In the genomic region with DNA sequence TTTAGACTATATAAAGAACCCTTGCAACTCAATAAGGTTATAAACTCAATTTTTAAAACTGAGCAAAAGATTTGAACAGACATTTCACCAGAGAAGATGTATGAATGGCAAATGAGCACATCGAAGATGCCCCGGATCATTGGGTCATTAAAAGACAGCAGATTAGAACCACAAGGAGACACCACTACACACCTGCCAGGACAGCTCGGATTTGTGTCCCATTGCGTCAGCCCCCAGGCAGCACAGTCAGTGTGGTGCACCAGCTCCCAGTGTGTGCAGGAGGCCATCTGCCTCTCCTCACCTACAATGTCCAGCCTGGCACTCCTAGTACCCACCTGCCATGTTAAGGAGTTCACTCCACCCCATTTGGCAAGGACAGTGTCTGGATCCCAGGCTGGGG, we compare ENCODE assay signal across 27 cellular contexts.
"Had no signal": no experiment of that assay in that cellular context is flagged by ENCODE, and none has a peak within 500 bp of the region (broad histone marks: within the 10 kb centered on the region; RNA-seq: fewer than 3 reads in every experiment).

No MANE protein-coding gene starts in this region.

- H3K27ac ChIP-seq: brain microvascular endothelial cell, cardiac muscle cell, VCaP had no signal

- H3K4me3 Mint-ChIP-seq: activated CD4-positive, alpha-beta memory T cell treated with anti-CD3 and anti-CD28 coated beads, Interleukin-2, amount 10 ng/mL, durations not matched to agents 7 days and 5 days; activated CD4-positive, alpha-beta T cell treated with anti-CD3 and anti-CD28 coated beads for 36 hours; activated naive CD4-positive, alpha-beta T cell treated with anti-CD3 and anti-CD28 coated beads, Interleukin-2, amount 10 ng/mL, durations not matched to agents 7 days and 5 days; activated naive CD8-positive, alpha-beta T cell treated with anti-CD3 and anti-CD28 coated beads for 36 hours; dendritic cell treated with granulocyte-macrophage colony-stimulating factor and Interleukin-4, amounts not matched to agents 40 ng/mL and 50 ng/mL, for 4 days; T-cell had no signal

- H3K27me3 Mint-ChIP-seq: activated CD4-positive, alpha-beta T cell treated with anti-CD3 and anti-CD28 coated beads for 36 hours; activated naive CD8-positive, alpha-beta T cell treated with anti-CD3 and anti-CD28 coated beads for 36 hours had no signal

- H3K36me3 ChIP-seq: brain microvascular endothelial cell, cardiac muscle cell, MG63 had no signal

- H3K4me3 ChIP-seq: cardiac muscle cell, MG63 had no signal

- FAIRE-seq: colon, RCC 7860 had no signal

- H3K27me3 ChIP-seq: brain microvascular endothelial cell, MG63 had no signal

- H3K36me3 Mint-ChIP-seq: activated naive CD4-positive, alpha-beta T cell treated with anti-CD3 and anti-CD28 coated beads, Interleukin-2, amount 10 ng/mL, durations not matched to agents 7 days and 5 days; activated naive CD8-positive, alpha-beta T cell treated with anti-CD3 and anti-CD28 coated beads for 36 hours; T-cell had no signal

- H3K27ac Mint-ChIP-seq: activated CD4-positive, alpha-beta memory T cell treated with anti-CD3 and anti-CD28 coated beads, Interleukin-2, amount 10 ng/mL, durations not matched to agents 7 days and 5 days; activated CD4-positive, alpha-beta T cell treated with anti-CD3 and anti-CD28 coated beads for 36 hours; activated naive CD4-positive, alpha-beta T cell treated with anti-CD3 and anti-CD28 coated beads, Interleukin-2, amount 10 ng/mL, durations not matched to agents 7 days and 5 days; activated naive CD8-positive, alpha-beta T cell treated with anti-CD3 and anti-CD28 coated beads for 36 hours; activated T-helper 2 cell treated with anti-CD3 and anti-CD28 coated beads, Interferon-gamma antibody, Interleukin-2, Interleukin-4, amounts not matched to agents 10 μg/mL and 5 μg/mL and 100 μg/mL, durations not matched to agents 14 hours and 24 hours and 36 hours; T-cell had no signal

- ATAC-seq: activated CD4-positive, alpha-beta T cell treated with anti-CD3 and anti-CD28 coated beads for 36 hours; PC-3; T-cell had no signal

- H3K9me3 Mint-ChIP-seq: activated T-helper 2 cell treated with anti-CD3 and anti-CD28 coated beads, Interferon-gamma antibody, Interleukin-2, Interleukin-4, amounts not matched to agents 10 μg/mL and 5 μg/mL and 100 μg/mL, durations not matched to agents 14 hours and 24 hours and 36 hours; dendritic cell treated with granulocyte-macrophage colony-stimulating factor and Interleukin-4, amounts not matched to agents 40 ng/mL and 50 ng/mL, for 4 days had no signal

- H3K4me1 Mint-ChIP-seq: activated naive CD4-positive, alpha-beta T cell treated with anti-CD3 and anti-CD28 coated beads, Interleukin-2, amount 10 ng/mL, durations not matched to agents 7 days and 5 days; activated naive CD8-positive, alpha-beta T cell treated with anti-CD3 and anti-CD28 coated beads for 36 hours had no signal

- DNase-seq: activated CD4-positive, alpha-beta memory T cell treated with anti-CD3 and anti-CD28 coated beads, Interleukin-2, amount 10 ng/mL, durations not matched to agents 7 days and 5 days; activated CD4-positive, alpha-beta T cell treated with anti-CD3 and anti-CD28 coated beads for 36 hours; activated CD4-positive, alpha-beta T cell treated with anti-CD3 and anti-CD28 coated beads, Interleukin-2, amount 50 U/mL, for 1 hour; activated gamma-delta T cell treated with Interleukin-2 at 50 U/mL for 16 hours; activated naive CD4-positive, alpha-beta T cell treated with anti-CD3 and anti-CD28 coated beads, Interleukin-2, amount 10 ng/mL, durations not matched to agents 7 days and 5 days; activated naive CD8-positive, alpha-beta T cell treated with anti-CD3 and anti-CD28 coated beads for 36 hours; activated T-cell treated with anti-CD3 and anti-CD28 coated beads for 4 hours; activated T-cell treated with anti-CD3 and anti-CD28 coated beads, Interleukin-2, amount 50 U/mL, for 48 hours; brain microvascular endothelial cell; MG63; MV-4-11; NCI-H1092 treated with DMSO at 0.1 percent for 48 hours; NCI-H1417 treated with DMSO at 0.1 percent for 48 hours; NCI-H1694; NCI-H2081; NCI-H526; PC-3; SIG-M5; T-cell; T-helper 2 cell; T1000 had no signal
